In the genomic region with DNA sequence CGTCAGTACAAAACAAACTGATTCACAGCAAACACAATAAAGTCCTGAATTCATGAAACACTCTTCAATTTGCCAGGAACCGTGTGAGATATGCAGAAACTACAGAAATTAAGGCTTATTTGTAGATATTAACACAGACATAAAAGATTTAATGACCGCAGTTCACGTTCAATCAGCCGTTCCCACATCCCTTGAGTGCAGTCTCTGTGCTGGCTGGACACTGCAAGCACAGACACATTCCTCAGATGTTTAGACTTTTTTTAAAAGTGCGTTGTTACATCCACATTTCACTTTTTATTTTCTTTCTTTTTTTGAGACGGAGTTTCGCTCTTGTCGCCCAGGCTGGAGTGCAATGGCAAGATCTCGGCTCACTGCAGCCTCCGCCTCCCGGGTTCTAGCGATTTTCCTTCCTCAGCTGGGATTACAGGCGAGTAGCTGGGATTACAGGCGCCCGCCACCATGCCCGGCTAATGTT, we compare ENCODE assay signal across 8 cellular contexts. TPM values are rescaled to one million over a fixed set of nuclear protein-coding genes. Genes with fewer than 3 reads are reported as not detected.
DNase-seq lines count a peak whose midpoint lies in the region; ATAC-seq and TF ChIP-seq lines count a peak whose summit lies in the region.

No MANE protein-coding gene starts in this region.

- no peaks in the 10 kb centered on the region for H3K9me3 ChIP-seq in psoas muscle

- no peak for TF ChIP-seq CTCF in psoas muscle (IDR thresholded peaks at IDR 0.05)

- H3K27me3 Mint-ChIP-seq in T-helper 2 cell treated with Interferon-gamma antibody and Interleukin-4, amounts not matched to agents 5 μg/mL and 100 μg/mL, for 36 hours (ENCODE audit: low read depth), result no peaks in the 10 kb centered on the region
- no peaks in the 10 kb centered on the region for H3K27me3 Mint-ChIP-seq in activated CD4-positive, alpha-beta memory T cell treated with anti-CD3 and anti-CD28 coated beads, Interleukin-2, amount 10 ng/mL, durations not matched to agents 7 days and 5 days

- H3K9me3 Mint-ChIP-seq in T-helper 2 cell treated with Interferon-gamma antibody and Interleukin-4, amounts not matched to agents 5 μg/mL and 100 μg/mL, for 36 hours, result no peaks in the 10 kb centered on the region
- no peaks in the 10 kb centered on the region for H3K9me3 Mint-ChIP-seq in activated CD4-positive, alpha-beta memory T cell treated with anti-CD3 and anti-CD28 coated beads, Interleukin-2, amount 10 ng/mL, durations not matched to agents 7 days and 5 days

- peaks cover 28% of the 10 kb centered on the region for H3K4me1 Mint-ChIP-seq in T-helper 2 cell treated with Interferon-gamma antibody and Interleukin-4, amounts not matched to agents 5 μg/mL and 100 μg/mL, for 36 hours (ENCODE audit: low read depth)
- H3K4me1 Mint-ChIP-seq in activated CD4-positive, alpha-beta memory T cell treated with anti-CD3 and anti-CD28 coated beads, Interleukin-2, amount 10 ng/mL, durations not matched to agents 7 days and 5 days, result peaks cover 47% of the 10 kb centered on the region

- intact Hi-C loops in Right ventricle myocardium superior (cut with DNase I) (no loop called here), psoas muscle (cut with DNase I) (loop anchor here in 1 of 2 donors (10.0 kb wide), 1 partner anchor 59 kb away; a partner anchor contains a TSS)

- H3K4me1 ChIP-seq in psoas muscle, result no peaks in the 10 kb centered on the region

- 0 to 2% (median 2%) methylated on average over 17 of the region's 17 CpGs for WGBS in psoas muscle, 3 donors

- H3K36me3 ChIP-seq in psoas muscle (ENCODE audit: insufficient read depth in 1 of 2, low read depth in 1 of 2), result peaks cover 0 to 4% of the 10 kb centered on the region in 2 donors

- peaks cover 16% of the 10 kb centered on the region for H3K36me3 Mint-ChIP-seq in T-helper 2 cell treated with Interferon-gamma antibody and Interleukin-4, amounts not matched to agents 5 μg/mL and 100 μg/mL, for 36 hours (ENCODE audit: low read depth)
- H3K36me3 Mint-ChIP-seq in activated CD4-positive, alpha-beta memory T cell treated with anti-CD3 and anti-CD28 coated beads, Interleukin-2, amount 10 ng/mL, durations not matched to agents 7 days and 5 days (ENCODE audit: low read depth), result peaks cover 24% of the 10 kb centered on the region

- ATAC-seq in Right ventricle myocardium superior (ENCODE audit: poor library complexity) (peak; percentile 34), psoas muscle (peak in 2 of 4 donors; percentile 17 to 43), HG02884 (IDR thresholded peaks at IDR 0.05; ENCODE audit: unreplicated experiment) (no peak)

- DNase-seq in T-helper 2 cell treated with Interferon-gamma antibody and Interleukin-4, amounts not matched to agents 5 μg/mL and 100 μg/mL, for 36 hours (ENCODE audit: low spot score), result no peak
- no peak for DNase-seq in T-helper 2 cell
- no peak for DNase-seq in activated CD4-positive, alpha-beta memory T cell treated with anti-CD3 and anti-CD28 coated beads, Interleukin-2, amount 10 ng/mL, durations not matched to agents 7 days and 5 days
- no peak for DNase-seq in Right ventricle myocardium superior
- no peak for DNase-seq in psoas muscle
- DNase-seq in AML-193 (lab: John Stamatoyannopoulos, UW), result no peak
- DNase-seq in NCI-H128 (lab: John Stamatoyannopoulos, UW; ENCODE audit: unreplicated experiment), result no peak

- POLR2A ChIA-PET in activated CD4-positive, alpha-beta memory T cell treated with anti-CD3 and anti-CD28 coated beads, Interleukin-2, amount 10 ng/mL, durations not matched to agents 7 days and 5 days (lab: Charles Lee), result interaction anchor here (0.6 to 6.6 kb wide), 5 partner anchors 10 to 258 kb away, joined by 3 to 51 read pairs (median 3); a partner anchor contains a TSS

- H3K27ac ChIP-seq in psoas muscle, result peak overlapping the region; percentile 75

- H3K4me3 ChIP-seq in psoas muscle, result peak overlapping the region; percentile 96

- H3K4me3 Mint-ChIP-seq in T-helper 2 cell treated with Interferon-gamma antibody and Interleukin-4, amounts not matched to agents 5 μg/mL and 100 μg/mL, for 36 hours, result no peak overlapping the region
- no peak overlapping the region for H3K4me3 Mint-ChIP-seq in activated CD4-positive, alpha-beta memory T cell treated with anti-CD3 and anti-CD28 coated beads, Interleukin-2, amount 10 ng/mL, durations not matched to agents 7 days and 5 days

- H3K27me3 ChIP-seq in psoas muscle (ENCODE audit: insufficient read depth in 3 of 3, low read length in 2 of 3), result no peaks in the 10 kb centered on the region

- CTCF ChIA-PET in activated CD4-positive, alpha-beta memory T cell treated with anti-CD3 and anti-CD28 coated beads, Interleukin-2, amount 10 ng/mL, durations not matched to agents 7 days and 5 days (lab: Charles Lee), result interaction anchor here (1.2 to 1.6 kb wide), 2 partner anchors 25 to 34 kb away, joined by 4 to 5 read pairs; no protein-coding TSS in a partner anchor

- H3K27ac Mint-ChIP-seq in T-helper 2 cell treated with Interferon-gamma antibody and Interleukin-4, amounts not matched to agents 5 μg/mL and 100 μg/mL, for 36 hours, result peak overlapping the region; percentile 93
- peak overlapping the region; percentile 72 for H3K27ac Mint-ChIP-seq in activated CD4-positive, alpha-beta memory T cell treated with anti-CD3 and anti-CD28 coated beads, Interleukin-2, amount 10 ng/mL, durations not matched to agents 7 days and 5 days

RNA-seq across cellular contexts. Expression of a gene that starts 0.5 kb away (rescaled TPM):
- total RNA-seq in activated CD4-positive, alpha-beta memory T cell treated with anti-CD3 and anti-CD28 coated beads, Interleukin-2, amount 10 ng/mL, durations not matched to agents 7 days and 5 days, result 10 to 100 TPM; 41.8 to 44.3 TPM
- total RNA-seq in Right ventricle myocardium superior (2.8 TPM), psoas muscle (1 to 10 TPM; 2.5 to 4.3 (median 4.2) TPM)
- polyA plus RNA-seq in psoas muscle, result 1 to 10 TPM; 1.8 to 3.0 (median 2.3) TPM

Comparison
In these comparisons a context has a peak if more than half of its experiments do, and no peak if none do; other contexts are left out.
1. RNA of a gene that starts 0.5 kb away (total RNA-seq): 41.8 to 44.3 TPM in activated CD4-positive, alpha-beta memory T cell treated with anti-CD3 and anti-CD28 coated beads, Interleukin-2, amount 10 ng/mL, durations not matched to agents 7 days and 5 days; 2.5 to 4.3 TPM in psoas muscle and 2.8 TPM in Right ventricle myocardium superior (single experiment); every median in the first group is over 4 times any median in the second.